12 cellular contexts compared by ENCODE assay signal in the genomic region with DNA sequence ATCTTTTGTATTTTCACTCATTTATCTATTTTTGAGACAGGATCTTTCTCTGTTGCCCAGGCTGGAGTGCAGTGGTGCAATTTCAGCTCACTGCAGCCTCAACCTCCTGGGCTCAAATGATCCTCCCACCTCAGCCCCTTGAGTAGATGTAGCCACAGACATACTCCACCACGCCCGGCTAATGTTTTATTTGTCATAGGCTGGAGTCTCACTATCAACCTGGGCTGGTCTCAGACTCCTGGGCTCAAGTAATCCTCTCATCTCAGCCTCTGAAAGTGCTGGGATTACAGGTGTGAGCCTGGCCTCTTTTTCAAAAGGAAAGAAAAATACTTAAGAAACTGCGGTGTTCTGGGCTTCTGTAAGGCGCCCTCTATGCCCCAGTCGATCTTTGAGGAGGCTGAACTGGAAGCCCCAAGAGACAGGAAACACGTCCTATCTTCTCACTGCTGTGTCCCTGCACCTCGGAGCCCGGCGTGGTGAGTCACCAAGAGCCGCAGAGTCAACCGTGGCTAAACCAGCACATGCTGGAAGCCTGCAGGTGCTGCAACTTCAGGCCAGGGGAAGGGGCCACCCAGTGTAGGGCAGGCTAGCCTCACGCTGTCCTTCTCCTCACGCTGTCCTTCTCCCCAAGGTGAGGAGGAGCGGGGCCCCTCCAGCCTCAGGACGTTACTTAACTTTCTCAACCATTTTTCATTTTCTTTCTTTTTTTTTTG. TPM values are rescaled to one million over a fixed set of nuclear protein-coding genes. Genes with fewer than 3 reads are reported as not detected.
A peak's percentile ranks its signal among the peaks of the same experiment; 100 is the strongest.
DNase-seq lines count a peak whose midpoint lies in the region; ATAC-seq, FAIRE-seq and TF ChIP-seq lines count a peak whose summit lies in the region.
"Had no signal": no experiment of that assay in that cellular context is flagged by ENCODE, and none has a peak within 500 bp of the region (broad histone marks: within the 10 kb centered on the region; RNA-seq: fewer than 3 reads in every experiment).

No MANE protein-coding gene starts in this region.

- peaks cover 8% of the 10 kb centered on the region for H3K4me1 Mint-ChIP-seq in activated T-helper 2 cell treated with anti-CD3 and anti-CD28 coated beads, Interferon-gamma antibody, Interleukin-2, Interleukin-4, amounts not matched to agents 10 μg/mL and 5 μg/mL and 100 μg/mL, durations not matched to agents 14 hours and 24 hours and 36 hours (ENCODE audit: low read depth)

- peak; percentile 84 for FAIRE-seq in H54 (lab: Jason Lieb, UNC)

- POLR2A ChIA-PET in RWPE1 (lab: Yijun Ruan, JAX; ENCODE audit: low non-redundant PET), result no interaction called here

- no peaks in the 10 kb centered on the region for H3K9me3 Mint-ChIP-seq in activated T-helper 2 cell treated with anti-CD3 and anti-CD28 coated beads, Interferon-gamma antibody, Interleukin-2, Interleukin-4, amounts not matched to agents 10 μg/mL and 5 μg/mL and 100 μg/mL, durations not matched to agents 14 hours and 24 hours and 36 hours
- H3K9me3 Mint-ChIP-seq: memory B cell had no signal

- TF ChIP-seq CTCF in RWPE1 (conservative IDR thresholded peaks at IDR 0.05; ENCODE audit: low read depth), result no peak

- peaks cover 59% of the 10 kb centered on the region for H3K36me3 Mint-ChIP-seq in activated T-helper 2 cell treated with anti-CD3 and anti-CD28 coated beads, Interferon-gamma antibody, Interleukin-2, Interleukin-4, amounts not matched to agents 10 μg/mL and 5 μg/mL and 100 μg/mL, durations not matched to agents 14 hours and 24 hours and 36 hours (ENCODE audit: low read depth)

- no peak for ATAC-seq in GM19452 (IDR thresholded peaks at IDR 0.05; ENCODE audit: unreplicated experiment)
- ATAC-seq: right cardiac atrium had no signal

- TF ChIP-seq POLR2A in H54 (IDR thresholded peaks at IDR 0.05; ENCODE audit: low read depth, low read length), result no peak

- CTCF ChIA-PET in RWPE1 (lab: Yijun Ruan, JAX), result interaction anchor here (0.5 to 1.2 kb wide), 3 partner anchors 50 to 252 kb away, joined by 3 to 6 read pairs (median 3); no protein-coding TSS in a partner anchor

- no peaks in the 10 kb centered on the region for H3K27me3 Mint-ChIP-seq in activated T-helper 2 cell treated with anti-CD3 and anti-CD28 coated beads, Interferon-gamma antibody, Interleukin-2, Interleukin-4, amounts not matched to agents 10 μg/mL and 5 μg/mL and 100 μg/mL, durations not matched to agents 14 hours and 24 hours and 36 hours (ENCODE audit: low read depth)
- H3K27me3 Mint-ChIP-seq: memory B cell had no signal

- intact Hi-C loops in activated T-helper 2 cell treated with anti-CD3 and anti-CD28 coated beads, Interferon-gamma antibody, Interleukin-2, Interleukin-4, amounts not matched to agents 10 μg/mL and 5 μg/mL and 100 μg/mL, durations not matched to agents 14 hours and 24 hours and 36 hours (cut with micrococcal nuclease), result no loop called here

- H3K4me3 Mint-ChIP-seq in activated T-helper 2 cell treated with anti-CD3 and anti-CD28 coated beads, Interferon-gamma antibody, Interleukin-2, Interleukin-4, amounts not matched to agents 10 μg/mL and 5 μg/mL and 100 μg/mL, durations not matched to agents 14 hours and 24 hours and 36 hours (ENCODE audit: low read depth), result no peak overlapping the region
- H3K4me3 Mint-ChIP-seq: memory B cell had no signal

- peak; percentile 93 for DNase-seq in 8988T
- peak; percentile 98 for DNase-seq in H54 (ENCODE audit: insufficient read length, low spot score)
- peak; percentile 85 for DNase-seq in RWPE1 (ENCODE audit: low spot score)
- DNase-seq in astrocyte of the hippocampus (ENCODE audit: low read depth, low spot score), result peak; percentile 57
- no peak for DNase-seq in NCI-H526 treated with DMSO at 0.1 percent for 48 hours (lab: John Stamatoyannopoulos, UW)
- no peak for DNase-seq in activated T-helper 2 cell treated with anti-CD3 and anti-CD28 coated beads, Interferon-gamma antibody, Interleukin-2, Interleukin-4, amounts not matched to agents 10 μg/mL and 5 μg/mL and 100 μg/mL, durations not matched to agents 14 hours and 24 hours and 36 hours (ENCODE audit: low spot score)
- DNase-seq in substantia nigra (lab: John Stamatoyannopoulos, UW), result no peak
- DNase-seq: activated gamma-delta T cell treated with Interleukin-2 at 50 U/mL for 16 hours had no signal

- H3K27ac ChIP-seq in RWPE1 (peak overlapping the region; percentile 93), substantia nigra (ENCODE audit: low read depth, low read length, poor library complexity, severe bottlenecking) (no peak overlapping the region)
- H3K27ac ChIP-seq: KMS-11 had no signal

- no peak overlapping the region for H3K27ac Mint-ChIP-seq in activated T-helper 2 cell treated with anti-CD3 and anti-CD28 coated beads, Interferon-gamma antibody, Interleukin-2, Interleukin-4, amounts not matched to agents 10 μg/mL and 5 μg/mL and 100 μg/mL, durations not matched to agents 14 hours and 24 hours and 36 hours
- H3K27ac Mint-ChIP-seq: memory B cell had no signal

RNA-seq across cellular contexts. Expression of a gene that starts 15.2 kb away (rescaled TPM):
- not detected in 2 replicates for total RNA-seq in activated T-helper 2 cell treated with anti-CD3 and anti-CD28 coated beads, Interferon-gamma antibody, Interleukin-2, Interleukin-4, amounts not matched to agents 10 μg/mL and 5 μg/mL and 100 μg/mL, durations not matched to agents 14 hours and 24 hours and 36 hours
- total RNA-seq: right cardiac atrium had no signal

RNA-seq across cellular contexts. Expression of a gene that starts 25.4 kb away (rescaled TPM):
- total RNA-seq in activated T-helper 2 cell treated with anti-CD3 and anti-CD28 coated beads, Interferon-gamma antibody, Interleukin-2, Interleukin-4, amounts not matched to agents 10 μg/mL and 5 μg/mL and 100 μg/mL, durations not matched to agents 14 hours and 24 hours and 36 hours, result 24.9 and 25.4 TPM in 2 replicates

Comparison
In these comparisons a context has a peak if more than half of its experiments do, and no peak if none do; other contexts are left out.
1. DNase-seq: peak in 8988T (single experiment), H54 (single experiment), RWPE1 (single experiment) and astrocyte of the hippocampus (single experiment); none in NCI-H526 treated with DMSO at 0.1 percent for 48 hours (single experiment), activated T-helper 2 cell treated with anti-CD3 and anti-CD28 coated beads, Interferon-gamma antibody, Interleukin-2, Interleukin-4, amounts not matched to agents 10 μg/mL and 5 μg/mL and 100 μg/mL, durations not matched to agents 14 hours and 24 hours and 36 hours (single experiment) and substantia nigra (0 of 49).